Comparison of ENCODE assay signal across 33 cellular contexts in the genomic region with DNA sequence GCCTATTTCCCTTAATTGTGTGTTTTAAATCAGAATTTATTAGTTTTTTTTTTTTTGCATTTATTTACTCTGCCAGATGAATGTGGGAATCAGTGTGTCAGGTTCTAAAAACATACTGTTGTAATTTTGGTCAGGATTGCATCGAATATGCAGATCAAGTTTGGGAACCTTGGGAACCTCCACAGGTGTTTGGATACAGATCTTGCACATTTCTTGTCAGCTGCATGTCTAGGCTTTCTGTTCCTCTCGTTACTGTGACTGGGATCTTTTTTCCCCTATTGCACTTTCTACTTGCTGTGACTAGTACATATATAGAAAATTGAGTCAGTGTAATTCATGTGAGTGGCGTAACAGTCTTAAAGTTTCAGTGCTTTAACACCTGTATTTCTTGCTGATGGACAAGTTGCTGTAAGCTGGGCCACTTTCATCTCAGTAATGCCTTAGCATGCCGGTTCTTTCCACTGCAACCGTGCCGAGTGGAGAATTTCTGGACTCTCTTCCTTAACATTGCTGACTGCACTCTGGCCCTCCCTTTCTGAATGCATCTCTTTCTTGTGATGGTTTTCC.
"Had no signal": no experiment of that assay in that cellular context is flagged by ENCODE, and none has a peak within 500 bp of the region (broad histone marks: within the 10 kb centered on the region; RNA-seq: fewer than 3 reads in every experiment).

No MANE protein-coding gene starts in this region.

- H3K27ac ChIP-seq: adrenal gland, body of pancreas, coronary artery, dorsolateral prefrontal cortex, foreskin keratinocyte, gastroesophageal sphincter, heart right ventricle, WERI-Rb-1 had no signal

- H3K4me1 ChIP-seq: adrenal gland, body of pancreas, foreskin keratinocyte, gastroesophageal sphincter, heart right ventricle had no signal

- ATAC-seq: activated CD4-positive, CD25-positive, alpha-beta regulatory T cell treated with anti-CD3 and anti-CD28 coated beads, Interleukin-2, amount 50 U/mL, for 24 hours; activated CD8-positive, alpha-beta T cell treated with anti-CD3 and anti-CD28 coated beads for 36 hours; activated naive CD8-positive, alpha-beta T cell treated with anti-CD3 and anti-CD28 coated beads, Interleukin-2, amount 50 U/mL, for 24 hours; activated T-cell treated with anti-CD3 and anti-CD28 coated beads, Interleukin-2, amount 50 U/mL, for 4 hours; activated T-helper 17 cell treated with anti-CD3 and anti-CD28 coated beads, Interleukin-2, amount 50 U/mL, for 72 hours; body of pancreas; esophagus mucosa; foreskin keratinocyte; gastroesophageal sphincter; heart right ventricle; T-helper 17 cell had no signal

- H3K27me3 Mint-ChIP-seq: activated naive CD4-positive, alpha-beta T cell treated with anti-CD3 and anti-CD28 coated beads, Interleukin-2, amount 50 U/mL, for 24 hours; T-helper 17 cell had no signal

- H3K27ac Mint-ChIP-seq: activated B cell treated with CpG ODN at 0.5 μM for 24 hours; activated CD8-positive, alpha-beta T cell treated with anti-CD3 and anti-CD28 coated beads for 36 hours; activated naive CD4-positive, alpha-beta T cell treated with anti-CD3 and anti-CD28 coated beads for 36 hours; activated naive CD4-positive, alpha-beta T cell treated with anti-CD3 and anti-CD28 coated beads, Interleukin-2, amount 50 U/mL, for 24 hours; activated naive CD8-positive, alpha-beta T cell treated with anti-CD3 and anti-CD28 coated beads for 36 hours; activated naive CD8-positive, alpha-beta T cell treated with anti-CD3 and anti-CD28 coated beads, Interleukin-2, amount 50 U/mL, for 24 hours; dendritic cell treated with granulocyte-macrophage colony-stimulating factor and Interleukin-4, amounts not matched to agents 40 ng/mL and 50 ng/mL, for 4 days; endodermal cell; T-helper 17 cell; T-helper 2 cell treated with Interferon-gamma antibody and Interleukin-4, amounts not matched to agents 5 μg/mL and 100 μg/mL, for 36 hours had no signal

- DNase-seq: activated B cell treated with CpG ODN at 0.5 μM for 24 hours; activated CD4-positive, alpha-beta T cell treated with anti-CD3 and anti-CD28 coated beads for 48 hours; activated CD4-positive, alpha-beta T cell treated with anti-CD3 and anti-CD28 coated beads, Interleukin-2, amount 50 U/mL, for 1 hour; activated CD4-positive, alpha-beta T cell treated with anti-CD3 and anti-CD28 coated beads, Interleukin-2, amount 50 U/mL, for 48 hours; activated CD8-positive, alpha-beta memory T cell treated with anti-CD3 and anti-CD28 coated beads for 24 hours; activated CD8-positive, alpha-beta T cell treated with anti-CD3 and anti-CD28 coated beads for 36 hours; activated effector memory CD4-positive, alpha-beta T cell treated with Interleukin-2 at 50 U/mL for 16 hours; activated naive CD4-positive, alpha-beta T cell treated with anti-CD3 and anti-CD28 coated beads for 36 hours; activated naive CD8-positive, alpha-beta T cell treated with anti-CD3 and anti-CD28 coated beads for 36 hours; activated naive CD8-positive, alpha-beta T cell treated with anti-CD3 and anti-CD28 coated beads, Interleukin-2, amount 50 U/mL, for 24 hours; activated T-cell treated with anti-CD3 and anti-CD28 coated beads, Interleukin-2, amount 50 U/mL, for 4 hours; adrenal gland; amygdala; aorta; central memory CD4-positive, alpha-beta T cell; dorsolateral prefrontal cortex; effector memory CD4-positive, alpha-beta T cell; endodermal cell; foreskin keratinocyte; heart right ventricle; T-helper 1 cell; T-helper 17 cell; T1000; WERI-Rb-1 had no signal

- H3K4me3 Mint-ChIP-seq: activated B cell treated with CpG ODN at 0.5 μM for 24 hours; activated CD8-positive, alpha-beta T cell treated with anti-CD3 and anti-CD28 coated beads for 36 hours; activated naive CD4-positive, alpha-beta T cell treated with anti-CD3 and anti-CD28 coated beads for 36 hours; activated naive CD4-positive, alpha-beta T cell treated with anti-CD3 and anti-CD28 coated beads, Interleukin-2, amount 50 U/mL, for 24 hours; activated naive CD8-positive, alpha-beta T cell treated with anti-CD3 and anti-CD28 coated beads for 36 hours; activated naive CD8-positive, alpha-beta T cell treated with anti-CD3 and anti-CD28 coated beads, Interleukin-2, amount 50 U/mL, for 24 hours; activated T-cell treated with anti-CD3 and anti-CD28 coated beads, Interleukin-2, amount 50 U/mL, for 4 hours; activated T-helper 17 cell treated with anti-CD3 and anti-CD28 coated beads, Interleukin-2, amount 50 U/mL, for 72 hours; dendritic cell treated with granulocyte-macrophage colony-stimulating factor and Interleukin-4, amounts not matched to agents 40 ng/mL and 50 ng/mL, for 4 days; endodermal cell; T-helper 17 cell; T-helper 2 cell treated with Interferon-gamma antibody and Interleukin-4, amounts not matched to agents 5 μg/mL and 100 μg/mL, for 36 hours had no signal

- H3K27me3 ChIP-seq: adrenal gland, body of pancreas, dorsolateral prefrontal cortex, foreskin keratinocyte had no signal

- H3K4me3 ChIP-seq: adrenal gland, body of pancreas, coronary artery, dorsolateral prefrontal cortex, gastroesophageal sphincter, heart right ventricle had no signal

- H3K36me3 ChIP-seq: adrenal gland, gastroesophageal sphincter, heart right ventricle, WERI-Rb-1 had no signal

- H3K36me3 Mint-ChIP-seq: activated naive CD4-positive, alpha-beta T cell treated with anti-CD3 and anti-CD28 coated beads, Interleukin-2, amount 50 U/mL, for 24 hours had no signal
